13 cellular contexts compared by ENCODE assay signal in the genomic region with DNA sequence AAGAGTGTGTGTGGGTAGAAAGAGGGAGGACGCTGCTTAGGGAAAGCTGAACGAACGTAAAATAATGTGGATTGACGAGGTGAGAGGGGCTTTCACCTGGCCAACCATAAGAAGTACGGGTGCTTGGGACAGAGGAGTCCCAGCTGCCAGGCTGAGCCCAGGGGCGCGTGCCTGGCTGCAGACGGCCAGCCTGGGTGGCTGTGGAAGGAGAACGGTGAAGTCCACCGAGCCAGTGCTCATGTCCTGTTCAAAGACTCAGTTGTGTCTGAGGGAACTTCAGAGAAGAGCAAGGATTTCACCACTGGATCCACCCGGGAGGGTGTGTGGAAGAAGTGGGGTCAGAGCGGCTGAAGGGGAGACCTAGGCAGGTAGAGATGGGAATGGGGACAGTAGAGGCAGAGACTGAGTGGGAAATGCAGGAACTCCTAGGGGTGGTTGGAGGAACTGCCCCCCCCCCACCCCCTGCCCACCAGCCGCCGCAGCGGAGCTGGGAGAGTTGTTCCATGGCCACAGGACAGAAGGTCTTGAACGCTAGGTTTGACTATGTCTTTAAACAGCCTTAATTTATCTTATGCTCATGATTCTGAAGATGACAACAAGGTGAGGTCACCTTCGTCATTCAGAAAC.
"Had no signal": no experiment of that assay in that cellular context is flagged by ENCODE, and none has a peak within 500 bp of the region (broad histone marks: within the 10 kb centered on the region; RNA-seq: fewer than 3 reads in every experiment).

No MANE protein-coding gene starts in this region.

- H3K36me3 ChIP-seq: cardiac muscle cell, esophagus muscularis mucosa, prostate gland, upper lobe of right lung had no signal

- H3K27ac Mint-ChIP-seq: memory B cell; nephron; stimulated activated naive CD8-positive, alpha-beta T cell treated with anti-CD3 and anti-CD28 coated beads, Interleukin-15, Interleukin-2, amounts not matched to agents 100 ng/mL and 50 ng/mL, for 24 hours had no signal

- H3K27ac ChIP-seq: cardiac muscle cell, esophagus muscularis mucosa, prostate gland, upper lobe of right lung had no signal

- H3K4me1 ChIP-seq: esophagus muscularis mucosa, prostate gland had no signal

- H3K9me3 ChIP-seq: esophagus muscularis mucosa, prostate gland, upper lobe of right lung had no signal

- H3K27me3 ChIP-seq: cardiac muscle cell, upper lobe of right lung had no signal

- DNase-seq: hippocampal formation, kidney glomerular epithelial cell, left ventricle myocardium superior, right cardiac atrium, T1000 had no signal

- H3K4me1 Mint-ChIP-seq: memory B cell, nephron had no signal

- H3K4me3 ChIP-seq: cardiac muscle cell, esophagus muscularis mucosa, prostate gland, upper lobe of right lung had no signal

- H3K36me3 Mint-ChIP-seq: memory B cell had no signal

- H3K9me3 Mint-ChIP-seq: memory B cell; nephron; stimulated activated naive CD8-positive, alpha-beta T cell treated with anti-CD3 and anti-CD28 coated beads, Interleukin-15, Interleukin-2, amounts not matched to agents 100 ng/mL and 50 ng/mL, for 24 hours had no signal

- H3K4me3 Mint-ChIP-seq: memory B cell; nephron; stimulated activated naive CD8-positive, alpha-beta T cell treated with anti-CD3 and anti-CD28 coated beads, Interleukin-15, Interleukin-2, amounts not matched to agents 100 ng/mL and 50 ng/mL, for 24 hours had no signal

- FAIRE-seq: small intestine had no signal
